In genomic region chr9:90914196-90914595, GRCh38 we compare ENCODE assay signal across 8 cellular contexts.
"Had no signal": no experiment of that assay in that cellular context is flagged by ENCODE, and none has a peak within 500 bp of the region (broad histone marks: within the 10 kb centered on the region; RNA-seq: fewer than 3 reads in every experiment).

No MANE protein-coding gene starts in this region.

- H3K4me1 ChIP-seq: parathyroid adenoma, tibial nerve, upper lobe of left lung had no signal

- H3K4me3 ChIP-seq: gastrocnemius medialis, lung, mucosa of descending colon, testis, tibial nerve, upper lobe of left lung had no signal

- H3K27ac ChIP-seq: epithelial cell of prostate, gastrocnemius medialis, parathyroid adenoma, testis, tibial nerve, upper lobe of left lung had no signal

- H3K36me3 ChIP-seq: gastrocnemius medialis, tibial nerve, upper lobe of left lung had no signal

- H3K9ac ChIP-seq: parathyroid adenoma had no signal

- H3K9me3 ChIP-seq: gastrocnemius medialis, mucosa of descending colon, testis, tibial nerve, upper lobe of left lung had no signal

- H3K27me3 ChIP-seq: gastrocnemius medialis, testis, tibial nerve, upper lobe of left lung had no signal

- H2AFZ ChIP-seq: parathyroid adenoma had no signal
